8 cellular contexts compared by ENCODE assay signal in the genomic region with DNA sequence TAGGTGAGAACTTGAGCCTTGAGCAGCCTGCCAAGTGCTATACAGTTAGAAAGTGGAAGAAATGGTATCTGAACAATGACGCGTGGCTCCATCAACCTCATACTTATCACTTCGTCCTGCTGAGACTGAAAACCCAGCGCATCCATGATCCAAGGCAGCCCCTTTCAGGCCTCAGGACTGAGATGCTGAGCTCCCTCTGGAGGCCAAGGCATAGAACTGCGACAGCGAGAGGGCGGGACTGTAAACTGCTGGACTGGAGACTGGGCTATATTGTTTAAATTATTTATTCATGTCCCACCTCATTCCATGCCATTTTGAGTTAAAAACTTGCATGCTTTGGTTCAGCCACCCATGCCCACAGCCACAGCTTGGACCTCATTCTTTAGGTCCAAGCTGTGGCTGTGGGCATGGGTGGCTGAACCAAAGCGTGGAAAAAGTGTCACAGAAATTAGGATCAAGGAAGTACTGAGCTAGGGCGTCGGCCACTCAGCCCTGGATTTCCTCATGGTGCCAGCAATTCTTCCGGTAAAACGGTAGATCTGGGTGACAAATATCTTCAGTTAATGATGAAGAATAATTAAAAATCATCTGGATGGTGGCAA.
DNase-seq lines count a peak whose midpoint lies in the region; ATAC-seq and TF ChIP-seq lines count a peak whose summit lies in the region.

No MANE protein-coding gene starts in this region.

- DNase-seq in AG10803 (ENCODE audit: low read depth), result peak; percentile 49
- DNase-seq in GM13977 (ENCODE audit: low spot score), result no peak
- peak; percentile 9 for DNase-seq in NCI-H226
- DNase-seq in ecto neural progenitor cell (ENCODE audit: low spot score), result peak; percentile 80
- DNase-seq in mesenchymal stem cell, result peak; percentile 42

- no peak overlapping the region for H3K9ac ChIP-seq in mesenchymal stem cell (ENCODE audit: low read length)

- no peak overlapping the region for H2AK5ac ChIP-seq in mesenchymal stem cell (ENCODE audit: low read length, severe bottlenecking)

- no peak overlapping the region for H3K4me2 ChIP-seq in mesenchymal stem cell (ENCODE audit: low read length, poor library complexity, severe bottlenecking)

- H2BK12ac ChIP-seq in mesenchymal stem cell (ENCODE audit: low read length in 2 of 2), result no peak overlapping the region

- H4K8ac ChIP-seq in mesenchymal stem cell (ENCODE audit: low read length), result no peak overlapping the region

- no peaks in the 10 kb centered on the region for H3K27me3 ChIP-seq in mesenchymal stem cell (ENCODE audit: control insufficient read depth in 1 of 2, insufficient read depth in 1 of 2, low read length in 2 of 2)

- no peak overlapping the region for H2BK5ac ChIP-seq in mesenchymal stem cell (ENCODE audit: low read depth, low read length, poor library complexity, severe bottlenecking)

- H3K4me3 ChIP-seq in AG10803 (ENCODE audit: low read length) (no peak overlapping the region), mesenchymal stem cell (ENCODE audit: insufficient read depth in 1 of 2, low read depth in 1 of 2, low read length in 2 of 2) (no peak overlapping the region)

- H3K18ac ChIP-seq in mesenchymal stem cell (ENCODE audit: low read depth in 1 of 2, low read length in 2 of 2), result no peak overlapping the region

- H4K91ac ChIP-seq in mesenchymal stem cell (ENCODE audit: low read length), result no peak overlapping the region

- in situ Hi-C loops in GM13977 (cut with MboI; ENCODE audit: low pct_unique_long_range_greater_than_20kb, low sequenced_read_pairs, unreplicated experiment), result no loop called here

- peak; percentile 93 for TF ChIP-seq CTCF in AG10803 (conservative IDR thresholded peaks at IDR 0.05; ENCODE audit: low read length)
- peak; percentile 65 for TF ChIP-seq CTCF in GM13977 (IDR thresholded peaks at IDR 0.05; ENCODE audit: extremely low read depth, insufficient read depth, missing control alignments)

- no peak overlapping the region for H2AFZ ChIP-seq in mesenchymal stem cell (ENCODE audit: low read depth, low read length)

- no peak overlapping the region for H2BK120ac ChIP-seq in mesenchymal stem cell (ENCODE audit: low read depth, low read length)

- no peaks in the 10 kb centered on the region for H3K36me3 ChIP-seq in mesenchymal stem cell (ENCODE audit: control insufficient read depth in 1 of 2, insufficient read depth in 2 of 2, low read depth in 1 of 2, low read length in 2 of 2)

- H3K9me3 ChIP-seq in mesenchymal stem cell (ENCODE audit: control insufficient read depth, low read length), result no peaks in the 10 kb centered on the region

- 55% methylated on average over 10 of the region's 12 CpGs for WGBS in mesenchymal stem cell

- H3K79me1 ChIP-seq in mesenchymal stem cell (replicated peaks; ENCODE audit: low read length, poor library complexity, severe bottlenecking), result no peaks in the 10 kb centered on the region

- H3K27ac ChIP-seq in mesenchymal stem cell (ENCODE audit: low read length, poor library complexity, severe bottlenecking), result no peak overlapping the region

- ATAC-seq in GM19467 (IDR thresholded peaks at IDR 0.05; ENCODE audit: unreplicated experiment) (no peak), HG03097 (IDR thresholded peaks at IDR 0.05; ENCODE audit: low FRiP score, unreplicated experiment) (no peak), GM18868 (IDR thresholded peaks at IDR 0.05; ENCODE audit: unreplicated experiment) (no peak)

- H3K4ac ChIP-seq in mesenchymal stem cell (ENCODE audit: low read depth in 1 of 2, low read length in 2 of 2), result no peak overlapping the region

- no peak overlapping the region for H3K23ac ChIP-seq in mesenchymal stem cell (ENCODE audit: low read length in 2 of 2)

- no peak overlapping the region for H2BK15ac ChIP-seq in mesenchymal stem cell (ENCODE audit: low read depth, poor library complexity, severe bottlenecking)

- H3K4me1 ChIP-seq in mesenchymal stem cell (ENCODE audit: control insufficient read depth, insufficient read depth, low read depth, low read length), result no peaks in the 10 kb centered on the region

- no peak overlapping the region for H3K14ac ChIP-seq in mesenchymal stem cell (ENCODE audit: low read length in 2 of 2)
